Comparison of ENCODE assay signal across 1 cellular context in the genomic region with DNA sequence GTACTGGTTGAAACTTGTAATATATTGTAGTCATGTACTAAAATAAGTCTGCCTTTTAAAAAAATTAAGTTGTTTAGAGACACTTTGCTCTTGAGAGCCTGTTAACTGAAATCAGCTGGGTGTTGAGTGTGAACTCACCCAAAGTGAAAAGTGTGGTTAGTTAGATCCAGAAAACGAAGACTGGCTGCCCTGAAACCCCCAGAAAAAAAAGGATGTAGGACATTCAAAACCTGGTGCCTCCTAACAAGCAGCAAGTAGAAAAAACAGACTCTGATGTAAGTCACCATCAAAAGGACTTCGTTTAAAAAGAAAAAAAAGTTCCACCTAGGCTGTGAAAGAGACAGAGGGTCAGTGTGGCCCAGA.
TF ChIP-seq lines count a peak whose summit lies in the region.

No MANE protein-coding gene starts in this region.

TF ChIP-seq in A549, 52 proteins besides CTCF, POLR2A, EP300 and RAD21:
- TF ChIP-seq, protein P1, sequence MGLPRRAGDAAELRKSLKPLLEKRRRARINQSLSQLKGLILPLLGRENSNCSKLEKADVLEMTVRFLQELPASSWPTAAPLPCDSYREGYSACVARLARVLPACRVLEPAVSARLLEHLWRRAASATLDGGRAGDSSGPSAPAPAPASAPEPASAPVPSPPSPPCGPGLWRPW (IDR thresholded peaks at IDR 0.05), result no peak
- no peak for TF ChIP-seq KDM1A (IDR thresholded peaks at IDR 0.05; ENCODE audit: low read depth)
- no peak for TF ChIP-seq RARB (CRISPR knock-in tag; IDR thresholded peaks at IDR 0.05)
- TF ChIP-seq NR3C1 (IDR thresholded peaks at IDR 0.05), result no peak
- TF ChIP-seq HOXB13 (CRISPR knock-in tag; IDR thresholded peaks at IDR 0.05; ENCODE audit: low read depth), result no peak
- TF ChIP-seq RNF2 (IDR thresholded peaks at IDR 0.05; ENCODE audit: borderline replicate concordance, low read depth), result no peak
- no peak for TF ChIP-seq ZFP36 (IDR thresholded peaks at IDR 0.05; ENCODE audit: borderline replicate concordance, partially characterized antibody)
- no peak for TF ChIP-seq HDAC2 (IDR thresholded peaks at IDR 0.05)
- TF ChIP-seq NFE2L2 (conservative IDR thresholded peaks at IDR 0.05; ENCODE audit: low read length), result no peak
- no peak for TF ChIP-seq CHD4 (IDR thresholded peaks at IDR 0.05; ENCODE audit: borderline replicate concordance)
- TF ChIP-seq ZSCAN20 (CRISPR knock-in tag; IDR thresholded peaks at IDR 0.05), result no peak
- no peak for TF ChIP-seq FOXS1 (CRISPR knock-in tag; IDR thresholded peaks at IDR 0.05)
- no peak for TF ChIP-seq EHMT2 (IDR thresholded peaks at IDR 0.05; ENCODE audit: low read depth)
